ENCODE assay signal across 26 cellular contexts in the genomic region with DNA sequence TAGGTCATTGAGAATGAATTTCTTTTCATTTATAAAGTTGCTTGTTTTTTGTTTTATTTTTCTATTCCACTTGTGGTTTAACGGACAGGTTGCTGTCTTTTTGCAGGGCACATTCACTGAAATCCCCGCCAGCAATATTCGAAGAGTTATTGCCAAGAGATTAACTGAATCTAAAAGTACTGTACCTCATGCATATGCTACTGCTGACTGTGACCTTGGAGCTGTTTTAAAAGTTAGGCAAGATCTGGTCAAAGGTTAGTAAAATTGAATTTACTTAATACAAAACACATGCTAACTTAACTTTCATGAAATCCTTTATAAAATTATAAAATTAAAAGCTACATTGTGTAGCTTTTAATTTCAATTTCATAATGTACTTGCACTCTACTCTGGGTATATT.
"Had no signal": no experiment of that assay in that cellular context is flagged by ENCODE, and none has a peak within 500 bp of the region (broad histone marks: within the 10 kb centered on the region; RNA-seq: fewer than 3 reads in every experiment).

No MANE protein-coding gene starts in this region.

- ATAC-seq: activated CD8-positive, alpha-beta memory T cell treated with anti-CD3 and anti-CD28 coated beads, Interleukin-2, amount 10 ng/mL, durations not matched to agents 7 days and 5 days; activated naive CD4-positive, alpha-beta T cell treated with anti-CD3 and anti-CD28 coated beads, Interleukin-2, amount 50 U/mL, for 72 hours; activated naive CD8-positive, alpha-beta T cell treated with anti-CD3 and anti-CD28 coated beads, Interleukin-2, amount 50 U/mL, for 24 hours; body of pancreas; T-helper 17 cell; WTC11 had no signal

- H3K27ac ChIP-seq: ascending aorta, KMS-11 had no signal

- H3K4me3 ChIP-seq: ascending aorta, body of pancreas had no signal

- H3K27me3 ChIP-seq: ascending aorta, body of pancreas had no signal

- H3K9me3 ChIP-seq: ascending aorta, body of pancreas had no signal

- H3K4me1 ChIP-seq: ascending aorta had no signal

- DNase-seq: activated CD4-positive, alpha-beta T cell treated with anti-CD3 and anti-CD28 coated beads, Interleukin-2, amount 10 ng/mL, durations not matched to agents 24 days and 14 days; activated CD4-positive, alpha-beta T cell treated with anti-CD3 and anti-CD28 coated beads, Interleukin-2, amount 50 U/mL, for 48 hours; activated CD4-positive, CD25-positive, alpha-beta regulatory T cell treated with anti-CD3 and anti-CD28 coated beads, Interleukin-2, amount 50 U/mL, for 72 hours; activated CD8-positive, alpha-beta memory T cell treated with anti-CD3 and anti-CD28 coated beads, Interleukin-2, amount 10 ng/mL, durations not matched to agents 7 days and 5 days; activated effector memory CD4-positive, alpha-beta T cell treated with anti-CD3 and anti-CD28 coated beads, Interleukin-2, amount 50 U/mL, for 16 hours; activated naive CD4-positive, alpha-beta T cell treated with Interleukin-2 at 50 U/mL for 16 hours; activated naive CD8-positive, alpha-beta T cell treated with anti-CD3 and anti-CD28 coated beads, Interleukin-2, amount 50 U/mL, for 24 hours; activated T-cell treated with anti-CD3 and anti-CD28 coated beads, Interleukin-2, amount 50 U/mL, for 24 hours; amniotic stem cell; body of pancreas; NCI-H1092; NCI-H1417 treated with DMSO at 0.1 percent for 48 hours; NCI-H1694 treated with DMSO at 0.1 percent for 48 hours; NCI-H2029 treated with DMSO at 0.1 percent for 48 hours; NCI-H345; NCI-H510A; NCI-H526 treated with DMSO at 0.1 percent for 48 hours; NCI-H82; NK-92 treated with Interleukin-12 subunit alpha and Interleukin-12 subunit beta, amount 100 ng/mL, for 24 hours; SHP77 treated with DMSO at 0.1 percent for 48 hours; T-helper 17 cell; T-helper 9 cell had no signal

- H3K9ac ChIP-seq: KMS-11 had no signal
